22 cellular contexts compared by ENCODE assay signal in the genomic region with DNA sequence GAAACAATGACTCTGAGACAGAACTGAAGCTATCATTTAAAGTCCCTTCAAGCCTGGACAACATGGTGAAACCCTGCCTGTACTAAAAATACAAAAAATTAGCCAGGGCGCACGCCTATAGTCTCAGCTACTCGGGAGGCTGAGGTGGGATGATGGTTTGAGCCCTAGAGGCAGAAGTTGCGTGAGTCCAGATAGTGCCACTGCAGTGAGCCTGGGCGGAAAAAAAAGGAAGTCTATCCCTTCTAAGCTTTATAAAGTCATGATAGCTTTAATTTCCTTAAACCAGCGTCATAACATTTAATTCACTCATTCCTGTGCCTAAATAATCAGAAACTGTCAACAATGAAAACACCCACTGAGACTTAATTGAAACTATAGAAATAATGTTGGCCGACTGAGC. TPM values are rescaled to one million over a fixed set of nuclear protein-coding genes. Genes with fewer than 3 reads are reported as not detected.
"Had no signal": no experiment of that assay in that cellular context is flagged by ENCODE, and none has a peak within 500 bp of the region (broad histone marks: within the 10 kb centered on the region; RNA-seq: fewer than 3 reads in every experiment).

No MANE protein-coding gene starts in this region.

- ATAC-seq: foreskin keratinocyte; mucosa of descending colon; naive thymus-derived CD8-positive, alpha-beta T cell; psoas muscle; stimulated activated memory B cell treated with anti-CD40 and anti-IgM and Interleukin-4, amounts not matched to agents 10 μg/mL and 1 μg/mL and 100 μg/mL, for 72 hours had no signal

- H3K36me3 ChIP-seq: brain microvascular endothelial cell, colonic mucosa, ovary, sigmoid colon, upper lobe of left lung had no signal

- H3K27ac ChIP-seq: brain microvascular endothelial cell, colonic mucosa, foreskin keratinocyte, hepatocyte, ovary, psoas muscle, sigmoid colon, testis, upper lobe of left lung, VCaP had no signal

- DNase-seq: activated CD4-positive, alpha-beta T cell treated with anti-CD3 and anti-CD28 coated beads, Interleukin-2, amount 50 U/mL, for 1 hour; activated CD4-positive, CD25-positive, alpha-beta regulatory T cell treated with anti-CD3 and anti-CD28 coated beads, Interleukin-2, amount 50 U/mL, for 72 hours; activated CD8-positive, alpha-beta memory T cell treated with anti-CD3 and anti-CD28 coated beads, Interleukin-2, amount 50 U/mL, for 4 hours; activated effector memory CD4-positive, alpha-beta T cell treated with Interleukin-2 at 50 U/mL for 16 hours; activated naive CD4-positive, alpha-beta T cell treated with anti-CD3 and anti-CD28 coated beads, Interleukin-2, amount 10 ng/mL, durations not matched to agents 7 days and 5 days; activated T-cell treated with anti-CD3 and anti-CD28 coated beads, Interleukin-2, amount 50 U/mL, for 48 hours; aorta; brain microvascular endothelial cell; colonic mucosa; foreskin keratinocyte; mesenchymal stem cell; mucosa of descending colon; naive thymus-derived CD8-positive, alpha-beta T cell; ovary; psoas muscle; sigmoid colon; stimulated activated CD4-positive, alpha-beta T cell treated with anti-CD3 and anti-CD28 coated beads, Interleukin-4, amount 100 ng/mL, for 4 hours; testis; upper lobe of left lung had no signal

- H3K27me3 ChIP-seq: brain microvascular endothelial cell, colonic mucosa, foreskin keratinocyte, hepatocyte, ovary, testis, upper lobe of left lung had no signal

- H3K4me2 ChIP-seq: hepatocyte had no signal

- H3K4me3 ChIP-seq: colonic mucosa, hepatocyte, mucosa of descending colon, ovary, psoas muscle, sigmoid colon, testis, upper lobe of left lung had no signal

- H3K9me3 ChIP-seq: colonic mucosa, mucosa of descending colon, ovary, psoas muscle, sigmoid colon, testis, upper lobe of left lung had no signal

- H3K4me1 ChIP-seq: colonic mucosa, foreskin keratinocyte, psoas muscle, testis, upper lobe of left lung had no signal

RNA-seq across cellular contexts. Expression of a gene that starts 23.7 kb away (rescaled TPM):
- polyA plus RNA-seq: naive thymus-derived CD8-positive, alpha-beta T cell had no signal
